Comparison of ENCODE assay signal across 15 cellular contexts in genomic region chr11:69746140-69746539, GRCh38. TPM values are rescaled to one million over a fixed set of nuclear protein-coding genes. Genes with fewer than 3 reads are reported as not detected.
DNase-seq lines count a peak whose midpoint lies in the region; ATAC-seq and TF ChIP-seq lines count a peak whose summit lies in the region.
"Had no signal": no experiment of that assay in that cellular context is flagged by ENCODE, and none has a peak within 500 bp of the region (broad histone marks: within the 10 kb centered on the region; RNA-seq: fewer than 3 reads in every experiment).

No MANE protein-coding gene starts in this region.

- DNase-seq in WTC11 (ENCODE audit: low spot score) (no peak), endodermal cell (peak; percentile 57), osteocyte (ENCODE audit: extremely low spot score, unreplicated experiment) (no peak), AG08395 (ENCODE audit: low spot score) (no peak), SHP77 treated with DMSO at 0.1 percent for 48 hours (lab: John Stamatoyannopoulos, UW) (no peak)
- DNase-seq: AML-193; CD4-positive, CD25-positive, alpha-beta regulatory T cell; DMS53; GF-D8; GM23248; HCEC 1CT; KBM-7 had no signal

- no peak overlapping the region for H3K27ac Mint-ChIP-seq in WTC11
- no peak overlapping the region for H3K27ac Mint-ChIP-seq in endodermal cell
- H3K27ac Mint-ChIP-seq in osteocyte (ENCODE audit: unreplicated experiment): peak overlapping the region; percentile 83
- H3K27ac Mint-ChIP-seq: CD4-positive, CD25-positive, alpha-beta regulatory T cell had no signal

- no peak overlapping the region for H3K27ac ChIP-seq in endodermal cell (ENCODE audit: low read depth, low read length)
- H3K27ac ChIP-seq: BLaER1, GM23248 had no signal

- CTCF ChIA-PET in WTC11 (lab: Charles Lee): interaction anchor here (1.3 kb wide), 2 partner anchors 28 to 55 kb away, joined by 3 read pairs; no protein-coding TSS in a partner anchor

- H3K4me1 Mint-ChIP-seq in WTC11 (peaks cover 31% of the 10 kb centered on the region), endodermal cell (peaks cover 7% of the 10 kb centered on the region), osteocyte (ENCODE audit: unreplicated experiment) (peaks cover 61% of the 10 kb centered on the region)
- H3K4me1 Mint-ChIP-seq: CD4-positive, CD25-positive, alpha-beta regulatory T cell had no signal

- H3K4me1 ChIP-seq in endodermal cell (ENCODE audit: control insufficient read depth, insufficient read depth, low read length): no peaks in the 10 kb centered on the region
- H3K4me1 ChIP-seq: BLaER1 had no signal

- H3K36me3 Mint-ChIP-seq in WTC11 (no peaks in the 10 kb centered on the region), endodermal cell (ENCODE audit: low read depth) (no peaks in the 10 kb centered on the region), osteocyte (ENCODE audit: unreplicated experiment) (no peaks in the 10 kb centered on the region)
- H3K36me3 Mint-ChIP-seq: CD4-positive, CD25-positive, alpha-beta regulatory T cell had no signal

- TF ChIP-seq CTCF in WTC11 (IDR thresholded peaks at IDR 0.05) (no peak), endodermal cell (conservative IDR thresholded peaks at IDR 0.05) (no peak), osteocyte (IDR thresholded peaks at IDR 0.05) (no peak)

- POLR2A ChIA-PET in WTC11 (lab: Charles Lee): no interaction called here

- no peaks in the 10 kb centered on the region for H3K27me3 ChIP-seq in endodermal cell (ENCODE audit: control insufficient read depth, insufficient read depth, low read length, poor library complexity, severe bottlenecking)
- H3K27me3 ChIP-seq: BLaER1 had no signal

- no peaks in the 10 kb centered on the region for H3K36me3 ChIP-seq in endodermal cell (ENCODE audit: control insufficient read depth, insufficient read depth, low read length)
- H3K36me3 ChIP-seq: BLaER1 had no signal

- 88 to 89% methylated on average over 5 to 8 of the region's 8 CpGs for WGBS in endodermal cell (ENCODE audit: insufficient coverage in 1 of 2, insufficient read length in 1 of 2), 2 experiments

- ATAC-seq in WTC11: no peak
- ATAC-seq in GM21447 (IDR thresholded peaks at IDR 0.05; ENCODE audit: unreplicated experiment): no peak

- no peaks in the 10 kb centered on the region for H3K9me3 Mint-ChIP-seq in WTC11
- H3K9me3 Mint-ChIP-seq in endodermal cell: no peaks in the 10 kb centered on the region
- H3K9me3 Mint-ChIP-seq in osteocyte (ENCODE audit: unreplicated experiment): no peaks in the 10 kb centered on the region
- H3K9me3 Mint-ChIP-seq: CD4-positive, CD25-positive, alpha-beta regulatory T cell had no signal

- no peaks in the 10 kb centered on the region for H3K9me3 ChIP-seq in endodermal cell (ENCODE audit: control insufficient read depth, low read length)
- H3K9me3 ChIP-seq: A549, BLaER1 had no signal

- no peaks in the 10 kb centered on the region; the same call in none of the 2 replicates for H3K27me3 Mint-ChIP-seq in WTC11 (ENCODE audit: low read depth)
- peaks cover 2% of the 10 kb centered on the region for H3K27me3 Mint-ChIP-seq in endodermal cell (ENCODE audit: insufficient read depth)
- no peaks in the 10 kb centered on the region for H3K27me3 Mint-ChIP-seq in osteocyte (ENCODE audit: unreplicated experiment)

- no peak overlapping the region for H3K4me3 ChIP-seq in endodermal cell (ENCODE audit: low read length)
- H3K4me3 ChIP-seq: A549, BLaER1, GM23248 had no signal

- H3K4me3 Mint-ChIP-seq in WTC11 (no peak overlapping the region), endodermal cell (no peak overlapping the region), osteocyte (ENCODE audit: unreplicated experiment) (no peak overlapping the region)
- H3K4me3 Mint-ChIP-seq: CD4-positive, CD25-positive, alpha-beta regulatory T cell had no signal

- no peak overlapping the region for H3K9ac ChIP-seq in endodermal cell (ENCODE audit: extremely low read depth, low read length, poor library complexity, severe bottlenecking)
- H3K9ac ChIP-seq: BLaER1, GM23248 had no signal

TF ChIP-seq in WTC11, 78 proteins besides CTCF, POLR2A, EP300 and RAD21:
- 0 out of 2 replicates have a peak, but pooled peaks have one; percentile 28 for TF ChIP-seq ZNF121 (CRISPR knock-in tag; IDR thresholded peaks at IDR 0.05)
- TF ChIP-seq KAT7 (CRISPR knock-in tag; IDR thresholded peaks at IDR 0.05; ENCODE audit: borderline replicate concordance): no peak
- no peak for TF ChIP-seq CREM (CRISPR knock-in tag; IDR thresholded peaks at IDR 0.05)
- no peak for TF ChIP-seq ATF6 (CRISPR knock-in tag; IDR thresholded peaks at IDR 0.05)
- no peak for TF ChIP-seq HMGA2 (CRISPR knock-in tag; IDR thresholded peaks at IDR 0.05)
- TF ChIP-seq, protein P1, sequence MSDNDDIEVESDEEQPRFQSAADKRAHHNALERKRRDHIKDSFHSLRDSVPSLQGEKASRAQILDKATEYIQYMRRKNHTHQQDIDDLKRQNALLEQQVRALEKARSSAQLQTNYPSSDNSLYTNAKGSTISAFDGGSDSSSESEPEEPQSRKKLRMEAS (CRISPR knock-in tag; IDR thresholded peaks at IDR 0.05): no peak
- TF ChIP-seq ATF1 (CRISPR knock-in tag; IDR thresholded peaks at IDR 0.05): no peak
- TF ChIP-seq, protein P2, sequence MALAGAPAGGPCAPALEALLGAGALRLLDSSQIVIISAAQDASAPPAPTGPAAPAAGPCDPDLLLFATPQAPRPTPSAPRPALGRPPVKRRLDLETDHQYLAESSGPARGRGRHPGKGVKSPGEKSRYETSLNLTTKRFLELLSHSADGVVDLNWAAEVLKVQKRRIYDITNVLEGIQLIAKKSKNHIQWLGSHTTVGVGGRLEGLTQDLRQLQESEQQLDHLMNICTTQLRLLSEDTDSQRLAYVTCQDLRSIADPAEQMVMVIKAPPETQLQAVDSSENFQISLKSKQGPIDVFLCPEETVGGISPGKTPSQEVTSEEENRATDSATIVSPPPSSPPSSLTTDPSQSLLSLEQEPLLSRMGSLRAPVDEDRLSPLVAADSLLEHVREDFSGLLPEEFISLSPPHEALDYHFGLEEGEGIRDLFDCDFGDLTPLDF (CRISPR knock-in tag; IDR thresholded peaks at IDR 0.05): no peak

RNA-seq across cellular contexts. Expression of gene FGF4, which starts 29.0 kb away (rescaled TPM):
- total RNA-seq in WTC11 (2021): 3.2 to 5.9 TPM (median 3.3 TPM) in 3 replicates
- 1 to 10 TPM in 1 of 2 donors, under 1 TPM in 1; 0.27 to 3.5 TPM for total RNA-seq in endodermal cell
- polyA plus RNA-seq in endodermal cell (2013, experiment 1 of 2): 0.46 TPM
- polyA plus RNA-seq in endodermal cell (2013, experiment 2 of 2): 0.08 TPM
- total RNA-seq in osteocyte: 0.26 and 0.40 TPM in 2 replicates
- total RNA-seq: CD4-positive, CD25-positive, alpha-beta regulatory T cell; GM23248 had no signal
- polyA plus RNA-seq: A549; CD4-positive, CD25-positive, alpha-beta regulatory T cell; GM23248 had no signal

RNA-seq across cellular contexts. Expression of gene FGF19, which starts 42.3 kb away (rescaled TPM):
- total RNA-seq in WTC11 (2021) (17.6 to 19.3 TPM (median 18.6 TPM) in 3 replicates), endodermal cell (under 1 TPM; 0.37 to 0.40 TPM), osteocyte (0.13 TPM in 1 of 2 replicates, not detected in the other)
- 4.0 TPM for polyA plus RNA-seq in endodermal cell (2013, experiment 1 of 2)
- 1.9 TPM for polyA plus RNA-seq in endodermal cell (2013, experiment 2 of 2)
- total RNA-seq: CD4-positive, CD25-positive, alpha-beta regulatory T cell; GM23248 had no signal
- polyA plus RNA-seq: CD4-positive, CD25-positive, alpha-beta regulatory T cell; GM23248 had no signal

Comparison
In these comparisons a context has a peak if more than half of its experiments do, and no peak if none do; other contexts are left out.
1. RNA of gene FGF19, which starts 42.3 kb away (total RNA-seq): 17.6 to 19.3 TPM in WTC11; 0.37 to 0.40 TPM in endodermal cell and 0.13 TPM in osteocyte; every median in the first group is over 10 times any median in the second.